Comparison of ENCODE assay signal across 18 cellular contexts in genomic region chr1:227731696-227732585, GRCh38. TPM values are rescaled to one million over a fixed set of nuclear protein-coding genes. Genes with fewer than 3 reads are reported as not detected.
DNase-seq lines count a peak whose midpoint lies in the region; ATAC-seq and TF ChIP-seq lines count a peak whose summit lies in the region.
"Had no signal": no experiment of that assay in that cellular context is flagged by ENCODE, and none has a peak within 500 bp of the region (broad histone marks: within the 10 kb centered on the region; RNA-seq: fewer than 3 reads in every experiment).

No MANE protein-coding gene starts in this region.

- POLR2A ChIA-PET in activated CD4-positive, alpha-beta T cell treated with anti-CD3 and anti-CD28 coated beads, Interleukin-2, amount 10 ng/mL, durations not matched to agents 7 days and 5 days (lab: Charles Lee), result no interaction called here
- POLR2A ChIA-PET in A673 (lab: Charles Lee; ENCODE audit: low non-redundant PET), result no interaction called here

- H3K27ac ChIP-seq in osteoblast (ENCODE audit: low read depth, low read length), result no peak overlapping the region
- no peak overlapping the region for H3K27ac ChIP-seq in A673 (ENCODE audit: low read depth, low read length, poor library complexity, severe bottlenecking)
- H3K27ac ChIP-seq: BLaER1 treated with 17β-estradiol and CSF1 and Interleukin-3, amounts not matched to agents 10 nM and 100 nM had no signal

- peak; percentile 55 for DNase-seq in activated CD4-positive, alpha-beta T cell treated with anti-CD3 and anti-CD28 coated beads, Interleukin-2, amount 10 ng/mL, durations not matched to agents 24 days and 14 days
- DNase-seq in activated CD4-positive, alpha-beta T cell treated with anti-CD3 and anti-CD28 coated beads, Interleukin-2, amount 10 ng/mL, durations not matched to agents 7 days and 5 days, result no peak
- DNase-seq in ecto neural progenitor cell (ENCODE audit: low spot score), result peak; percentile 29
- peak; percentile 21 for DNase-seq in osteoblast (ENCODE audit: insufficient read length, low spot score, missing footprints)
- DNase-seq in A673 (ENCODE audit: low spot score), result no peak
- no peak for DNase-seq in superior temporal gyrus (ENCODE audit: extremely low spot score)
- DNase-seq: DMS153, EL, HCEC 1CT, KBM-7, NCI-H1436 treated with DMSO at 0.1 percent for 48 hours, NCI-H2081, NCI-H774, SHP77 treated with DMSO at 0.1 percent for 48 hours had no signal

- CTCF ChIA-PET in activated CD4-positive, alpha-beta T cell treated with anti-CD3 and anti-CD28 coated beads, Interleukin-2, amount 10 ng/mL, durations not matched to agents 7 days and 5 days (lab: Charles Lee), result interaction anchor here (1.0 to 1.3 kb wide), 2 partner anchors 34 to 35 kb away, joined by 3 read pairs; no protein-coding TSS in a partner anchor
- CTCF ChIA-PET in A673 (lab: Charles Lee), result no interaction called here

- ATAC-seq in GM18505 (IDR thresholded peaks at IDR 0.05; ENCODE audit: unreplicated experiment) (no peak), SK-N-SH treated with all-trans-retinoic acid at 6 μM for 48 hours (no peak)
- ATAC-seq: Panc1 had no signal

- BruUV-seq in A673 (replicated peaks; lab: Mats Ljungman, UMichigan), result no TSS peak

- H3K27me3 Mint-ChIP-seq in activated CD4-positive, alpha-beta T cell treated with anti-CD3 and anti-CD28 coated beads, Interleukin-2, amount 10 ng/mL, durations not matched to agents 24 days and 14 days, result peaks cover 3% of the 10 kb centered on the region
- H3K27me3 Mint-ChIP-seq in activated CD4-positive, alpha-beta T cell treated with anti-CD3 and anti-CD28 coated beads, Interleukin-2, amount 10 ng/mL, durations not matched to agents 7 days and 5 days, result peaks cover 7% of the 10 kb centered on the region

- intact Hi-C loops in activated CD4-positive, alpha-beta T cell treated with anti-CD3 and anti-CD28 coated beads, Interleukin-2, amount 10 ng/mL, durations not matched to agents 24 days and 14 days (cut with micrococcal nuclease), result loop anchor here (10.0 kb wide), 2 partner anchors 247 to 797 kb away; no protein-coding TSS in a partner anchor
- intact Hi-C loops in A673 (cut with micrococcal nuclease; ENCODE audit: unreplicated experiment), result loop anchor here (10.0 kb wide), 1 partner anchor 247 kb away; no protein-coding TSS in a partner anchor

- TF ChIP-seq CTCF in osteoblast (IDR thresholded peaks at IDR 0.05; ENCODE audit: extremely low read depth, low read depth, low read length), result no peak
- TF ChIP-seq CTCF in A673 (conservative IDR thresholded peaks at IDR 0.05; ENCODE audit: low read depth, low read length), result no peak

- H3K4me2 ChIP-seq in osteoblast (ENCODE audit: insufficient read depth, low read length), result no peak overlapping the region

- no peak overlapping the region for H3K4me3 ChIP-seq in osteoblast (ENCODE audit: insufficient read depth, low read length)
- H3K4me3 ChIP-seq in A673 (ENCODE audit: low read depth, low read length, poor library complexity, severe bottlenecking), result no peak overlapping the region
- H3K4me3 ChIP-seq: BLaER1 treated with 17β-estradiol and CSF1 and Interleukin-3, amounts not matched to agents 10 nM and 100 nM had no signal

- H3K79me2 ChIP-seq in osteoblast (ENCODE audit: insufficient read depth, low read length), result peaks cover 43% of the 10 kb centered on the region

- peaks cover 33% of the 10 kb centered on the region for H4K20me1 ChIP-seq in osteoblast (ENCODE audit: insufficient read depth, low read length)

- peak; percentile 9 for TF ChIP-seq POLR2A in GM18505 (IDR thresholded peaks at IDR 0.05; ENCODE audit: borderline replicate concordance, extremely low read depth, insufficient read depth, insufficient read length)

- H3K9me3 Mint-ChIP-seq in activated CD4-positive, alpha-beta T cell treated with anti-CD3 and anti-CD28 coated beads, Interleukin-2, amount 10 ng/mL, durations not matched to agents 24 days and 14 days, result peaks cover 3% of the 10 kb centered on the region
- no peaks in the 10 kb centered on the region for H3K9me3 Mint-ChIP-seq in activated CD4-positive, alpha-beta T cell treated with anti-CD3 and anti-CD28 coated beads, Interleukin-2, amount 10 ng/mL, durations not matched to agents 7 days and 5 days

- H3K4me1 ChIP-seq in osteoblast (ENCODE audit: insufficient read depth, low read length), result peaks cover 13% of the 10 kb centered on the region
- H3K4me1 ChIP-seq in A673 (ENCODE audit: insufficient read depth, low read length, poor library complexity, severe bottlenecking), result peaks cover 8% of the 10 kb centered on the region

- H3K4me3 Mint-ChIP-seq in activated CD4-positive, alpha-beta T cell treated with anti-CD3 and anti-CD28 coated beads, Interleukin-2, amount 10 ng/mL, durations not matched to agents 24 days and 14 days, result no peak overlapping the region
- no peak overlapping the region for H3K4me3 Mint-ChIP-seq in activated CD4-positive, alpha-beta T cell treated with anti-CD3 and anti-CD28 coated beads, Interleukin-2, amount 10 ng/mL, durations not matched to agents 7 days and 5 days

- H3K9me3 ChIP-seq in osteoblast (ENCODE audit: low read depth, low read length), result no peaks in the 10 kb centered on the region
- no peaks in the 10 kb centered on the region for H3K9me3 ChIP-seq in A673 (ENCODE audit: low read depth, low read length, poor library complexity, severe bottlenecking)
- H3K9me3 ChIP-seq: BLaER1 treated with 17β-estradiol and CSF1 and Interleukin-3, amounts not matched to agents 10 nM and 100 nM had no signal

- H2AFZ ChIP-seq in osteoblast (ENCODE audit: low read length), result no peak overlapping the region

- H3K27me3 ChIP-seq in osteoblast (ENCODE audit: insufficient read depth, low read length) (peaks cover 4% of the 10 kb centered on the region), A673 (replicated peaks; ENCODE audit: insufficient read depth, low read depth, low read length, poor library complexity) (no peaks in the 10 kb centered on the region)
- H3K27me3 ChIP-seq: BLaER1 treated with 17β-estradiol and CSF1 and Interleukin-3, amounts not matched to agents 10 nM and 100 nM had no signal

- peaks cover 15% of the 10 kb centered on the region for H3K36me3 ChIP-seq in osteoblast (ENCODE audit: insufficient read depth, low read length)
- peaks cover 15% of the 10 kb centered on the region for H3K36me3 ChIP-seq in A673 (ENCODE audit: insufficient read depth, low read length, poor library complexity, severe bottlenecking)

- peaks cover 18% of the 10 kb centered on the region for H3K36me3 Mint-ChIP-seq in activated CD4-positive, alpha-beta T cell treated with anti-CD3 and anti-CD28 coated beads, Interleukin-2, amount 10 ng/mL, durations not matched to agents 24 days and 14 days (ENCODE audit: low read depth)
- H3K36me3 Mint-ChIP-seq in activated CD4-positive, alpha-beta T cell treated with anti-CD3 and anti-CD28 coated beads, Interleukin-2, amount 10 ng/mL, durations not matched to agents 7 days and 5 days (ENCODE audit: low read depth), result peaks cover 5% of the 10 kb centered on the region

- peaks cover 33% of the 10 kb centered on the region for H3K4me1 Mint-ChIP-seq in activated CD4-positive, alpha-beta T cell treated with anti-CD3 and anti-CD28 coated beads, Interleukin-2, amount 10 ng/mL, durations not matched to agents 24 days and 14 days
- H3K4me1 Mint-ChIP-seq in activated CD4-positive, alpha-beta T cell treated with anti-CD3 and anti-CD28 coated beads, Interleukin-2, amount 10 ng/mL, durations not matched to agents 7 days and 5 days, result peaks cover 41% of the 10 kb centered on the region

- no peak overlapping the region for H3K27ac Mint-ChIP-seq in activated CD4-positive, alpha-beta T cell treated with anti-CD3 and anti-CD28 coated beads, Interleukin-2, amount 10 ng/mL, durations not matched to agents 24 days and 14 days
- no peak overlapping the region for H3K27ac Mint-ChIP-seq in activated CD4-positive, alpha-beta T cell treated with anti-CD3 and anti-CD28 coated beads, Interleukin-2, amount 10 ng/mL, durations not matched to agents 7 days and 5 days

TF ChIP-seq in SK-N-SH treated with all-trans-retinoic acid at 6 μM for 48 hours, 23 proteins besides CTCF, POLR2A, EP300 and RAD21:
- no peak for TF ChIP-seq TOX (CRISPR knock-in tag; IDR thresholded peaks at IDR 0.05; ENCODE audit: borderline replicate concordance)
- TF ChIP-seq ZNF565 (CRISPR knock-in tag; conservative IDR thresholded peaks at IDR 0.05; ENCODE audit: low read depth), result no peak
- no peak for TF ChIP-seq SNAI2 (CRISPR knock-in tag; IDR thresholded peaks at IDR 0.05)
- no peak for TF ChIP-seq PPARA (CRISPR knock-in tag; IDR thresholded peaks at IDR 0.05; ENCODE audit: borderline replicate concordance)
- TF ChIP-seq BACH2 (CRISPR knock-in tag; IDR thresholded peaks at IDR 0.05; ENCODE audit: borderline replicate concordance), result no peak

RNA-seq across cellular contexts. Expression of gene JMJD4, which starts 3.2 kb away (rescaled TPM):
- total RNA-seq in activated CD4-positive, alpha-beta T cell treated with anti-CD3 and anti-CD28 coated beads, Interleukin-2, amount 10 ng/mL, durations not matched to agents 24 days and 14 days, result 34.8 and 35.1 TPM in 2 replicates
- total RNA-seq in activated CD4-positive, alpha-beta T cell treated with anti-CD3 and anti-CD28 coated beads, Interleukin-2, amount 10 ng/mL, durations not matched to agents 7 days and 5 days, result 10 to 100 TPM; 15.4 to 20.0 TPM
- total RNA-seq in osteoblast (27.5 and 30.4 TPM in 2 replicates), A673 (2021) (20.7 and 23.2 TPM in 2 replicates)

RNA-seq across cellular contexts. Expression of gene SNAP47, which starts 3.3 kb away (rescaled TPM):
- total RNA-seq in activated CD4-positive, alpha-beta T cell treated with anti-CD3 and anti-CD28 coated beads, Interleukin-2, amount 10 ng/mL, durations not matched to agents 24 days and 14 days, result 28.6 and 30.9 TPM in 2 replicates
- total RNA-seq in activated CD4-positive, alpha-beta T cell treated with anti-CD3 and anti-CD28 coated beads, Interleukin-2, amount 10 ng/mL, durations not matched to agents 7 days and 5 days, result 10 to 100 TPM; 30.3 TPM
- total RNA-seq in osteoblast (47.7 and 51.4 TPM in 2 replicates), A673 (2021) (36.4 and 40.8 TPM in 2 replicates)

Comparison
In these comparisons a context has a peak if more than half of its experiments do, and no peak if none do; other contexts are left out.
1. DNase-seq: peak in activated CD4-positive, alpha-beta T cell treated with anti-CD3 and anti-CD28 coated beads, Interleukin-2, amount 10 ng/mL, durations not matched to agents 24 days and 14 days (single experiment), ecto neural progenitor cell (single experiment) and osteoblast (single experiment); none in activated CD4-positive, alpha-beta T cell treated with anti-CD3 and anti-CD28 coated beads, Interleukin-2, amount 10 ng/mL, durations not matched to agents 7 days and 5 days (single experiment), A673 (single experiment) and superior temporal gyrus (single experiment).